8 cellular contexts compared by ENCODE assay signal in genomic region chr19:30719189-30719990, GRCh38.
A peak's percentile ranks its signal among the peaks of the same experiment; 100 is the strongest.
DNase-seq lines count a peak whose midpoint lies in the region; TF ChIP-seq lines count a peak whose summit lies in the region.

No MANE protein-coding gene starts in this region.

- peak; percentile 50 for DNase-seq in activated effector memory CD4-positive, alpha-beta T cell treated with anti-CD3 and anti-CD28 coated beads, Interleukin-2, amount 50 U/mL, for 16 hours
- DNase-seq in activated effector memory CD4-positive, alpha-beta T cell treated with Interleukin-2 at 50 U/mL for 16 hours, result no peak
- peak; percentile 90 for DNase-seq in SK-N-SH
- no peak for DNase-seq in epithelial cell of proximal tubule (ENCODE audit: low read depth)
- DNase-seq in type B pancreatic cell (ENCODE audit: extremely low spot score, unreplicated experiment), result no peak
- DNase-seq in AML-193 (lab: John Stamatoyannopoulos, UW), result no peak
- no peak for DNase-seq in NCI-H146 treated with DMSO at 0.1 percent for 48 hours (lab: John Stamatoyannopoulos, UW; ENCODE audit: unreplicated experiment)

- no peak overlapping the region for H3K9ac ChIP-seq in SK-N-SH

- TF ChIP-seq CTCF in SK-N-SH (IDR thresholded peaks at IDR 0.05) (no peak), epithelial cell of proximal tubule (conservative IDR thresholded peaks at IDR 0.05; ENCODE audit: low read depth, low read length) (no peak), type B pancreatic cell (conservative IDR thresholded peaks at IDR 0.05) (peak; percentile 12)

- H2AFZ ChIP-seq in SK-N-SH (ENCODE audit: low read depth), result peak overlapping the region; percentile 72

- peak overlapping the region in 1 of 2 experiments; percentile 93; a peak in 2 of 4 replicates for H3K27ac ChIP-seq in SK-N-SH (ENCODE audit: low read depth in 2 of 2, low read length in 1 of 2)

- peak; percentile 60 for TF ChIP-seq RAD21 in SK-N-SH (IDR thresholded peaks at IDR 0.05; ENCODE audit: low read length)

- POLR2A ChIA-PET in SK-N-SH (lab: Yijun Ruan, JAX), result interaction anchor here (0.6 to 2.0 kb wide), 15 partner anchors 14 to 631 kb away, joined by 3 to 12 read pairs (median 3); no protein-coding TSS in a partner anchor

- peak overlapping the region; percentile 72 for H3K27ac Mint-ChIP-seq in type B pancreatic cell

- WGBS in SK-N-SH (ENCODE audit: low lambda C conversion rate), result 20% methylated on average over 16 of the region's 54 CpGs

- H3K9me3 Mint-ChIP-seq in type B pancreatic cell, result no peaks in the 10 kb centered on the region

- H3K36me3 Mint-ChIP-seq in type B pancreatic cell, result no peaks in the 10 kb centered on the region

- CTCF ChIA-PET in SK-N-SH (lab: Yijun Ruan, JAX), result interaction anchor here (0.6 to 3.5 kb wide), 29 partner anchors 8 to 1321 kb away, joined by 3 to 35 read pairs (median 5); no protein-coding TSS in a partner anchor

- H3K36me3 ChIP-seq in SK-N-SH (replicated peaks in 1 of 2; ENCODE audit: control insufficient read depth in 1 of 2, insufficient read depth in 2 of 2, low read length in 1 of 2), result no peaks in the 10 kb centered on the region

- H3K4me1 ChIP-seq in SK-N-SH (ENCODE audit: control insufficient read depth in 1 of 2, insufficient read depth in 2 of 2, low read depth in 1 of 2, low read length in 1 of 2) (peaks cover 0 to 20% of the 10 kb centered on the region in 2 experiments; a peak in 2 of 4 replicates), mononuclear cell (ENCODE audit: insufficient read depth, low read length) (peaks cover 4% of the 10 kb centered on the region)

- H3K4me3 ChIP-seq in SK-N-SH (ENCODE audit: low read depth in 2 of 2, low read length in 1 of 2) (peak overlapping the region; percentile 38 to 60), epithelial cell of proximal tubule (ENCODE audit: low read depth, low read length) (peak overlapping the region; percentile 45), mononuclear cell (ENCODE audit: low read length) (peak overlapping the region; percentile 36)

- H3K9me2 ChIP-seq in SK-N-SH, result no peaks in the 10 kb centered on the region

- peak overlapping the region; percentile 84 for H3K4me3 Mint-ChIP-seq in type B pancreatic cell

- peaks cover 33% of the 10 kb centered on the region for H3K4me1 Mint-ChIP-seq in type B pancreatic cell (ENCODE audit: unreplicated experiment)

- TF ChIP-seq EP300 in SK-N-SH (IDR thresholded peaks at IDR 0.05; ENCODE audit: borderline replicate concordance in 1 of 2, low read depth in 1 of 2, low read length in 1 of 2), result 0 out of 4 replicates have a peak, but pooled peaks of 1 of the 2 experiments have one; percentile 3

- H3K79me2 ChIP-seq in SK-N-SH (ENCODE audit: insufficient read depth), result no peaks in the 10 kb centered on the region

- H3K9me3 ChIP-seq in SK-N-SH, result no peaks in the 10 kb centered on the region
- H3K9me3 ChIP-seq in mononuclear cell (ENCODE audit: low read depth, low read length), result no peaks in the 10 kb centered on the region

- H3K27me3 ChIP-seq in SK-N-SH (ENCODE audit: insufficient read depth) (no peaks in the 10 kb centered on the region), mononuclear cell (ENCODE audit: insufficient read depth, low read length) (no peaks in the 10 kb centered on the region)

- no peaks in the 10 kb centered on the region for H4K20me1 ChIP-seq in SK-N-SH (ENCODE audit: insufficient read depth)

- no peaks in the 10 kb centered on the region for H3F3A ChIP-seq in SK-N-SH (replicated peaks; ENCODE audit: insufficient read depth)

- H3K4me2 ChIP-seq in SK-N-SH, result peak overlapping the region; percentile 55

- peaks cover 43% of the 10 kb centered on the region for H3K27me3 Mint-ChIP-seq in type B pancreatic cell

TF ChIP-seq in SK-N-SH, 30 proteins besides CTCF, POLR2A, EP300 and RAD21 (continues in another document):
- no peak for TF ChIP-seq NRF1 (IDR thresholded peaks at IDR 0.05; ENCODE audit: low read depth, low read length)
- TF ChIP-seq, protein P1, sequence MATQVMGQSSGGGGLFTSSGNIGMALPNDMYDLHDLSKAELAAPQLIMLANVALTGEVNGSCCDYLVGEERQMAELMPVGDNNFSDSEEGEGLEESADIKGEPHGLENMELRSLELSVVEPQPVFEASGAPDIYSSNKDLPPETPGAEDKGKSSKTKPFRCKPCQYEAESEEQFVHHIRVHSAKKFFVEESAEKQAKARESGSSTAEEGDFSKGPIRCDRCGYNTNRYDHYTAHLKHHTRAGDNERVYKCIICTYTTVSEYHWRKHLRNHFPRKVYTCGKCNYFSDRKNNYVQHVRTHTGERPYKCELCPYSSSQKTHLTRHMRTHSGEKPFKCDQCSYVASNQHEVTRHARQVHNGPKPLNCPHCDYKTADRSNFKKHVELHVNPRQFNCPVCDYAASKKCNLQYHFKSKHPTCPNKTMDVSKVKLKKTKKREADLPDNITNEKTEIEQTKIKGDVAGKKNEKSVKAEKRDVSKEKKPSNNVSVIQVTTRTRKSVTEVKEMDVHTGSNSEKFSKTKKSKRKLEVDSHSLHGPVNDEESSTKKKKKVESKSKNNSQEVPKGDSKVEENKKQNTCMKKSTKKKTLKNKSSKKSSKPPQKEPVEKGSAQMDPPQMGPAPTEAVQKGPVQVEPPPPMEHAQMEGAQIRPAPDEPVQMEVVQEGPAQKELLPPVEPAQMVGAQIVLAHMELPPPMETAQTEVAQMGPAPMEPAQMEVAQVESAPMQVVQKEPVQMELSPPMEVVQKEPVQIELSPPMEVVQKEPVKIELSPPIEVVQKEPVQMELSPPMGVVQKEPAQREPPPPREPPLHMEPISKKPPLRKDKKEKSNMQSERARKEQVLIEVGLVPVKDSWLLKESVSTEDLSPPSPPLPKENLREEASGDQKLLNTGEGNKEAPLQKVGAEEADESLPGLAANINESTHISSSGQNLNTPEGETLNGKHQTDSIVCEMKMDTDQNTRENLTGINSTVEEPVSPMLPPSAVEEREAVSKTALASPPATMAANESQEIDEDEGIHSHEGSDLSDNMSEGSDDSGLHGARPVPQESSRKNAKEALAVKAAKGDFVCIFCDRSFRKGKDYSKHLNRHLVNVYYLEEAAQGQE (IDR thresholded peaks at IDR 0.05; ENCODE audit: low read depth, low read length), result no peak
- peak; percentile 18 for TF ChIP-seq CHD2 (IDR thresholded peaks at IDR 0.05; ENCODE audit: low read length, partially characterized antibody)
- no peak for TF ChIP-seq FOXJ3 (CRISPR knock-in tag; IDR thresholded peaks at IDR 0.05)
- TF ChIP-seq, protein P2, sequence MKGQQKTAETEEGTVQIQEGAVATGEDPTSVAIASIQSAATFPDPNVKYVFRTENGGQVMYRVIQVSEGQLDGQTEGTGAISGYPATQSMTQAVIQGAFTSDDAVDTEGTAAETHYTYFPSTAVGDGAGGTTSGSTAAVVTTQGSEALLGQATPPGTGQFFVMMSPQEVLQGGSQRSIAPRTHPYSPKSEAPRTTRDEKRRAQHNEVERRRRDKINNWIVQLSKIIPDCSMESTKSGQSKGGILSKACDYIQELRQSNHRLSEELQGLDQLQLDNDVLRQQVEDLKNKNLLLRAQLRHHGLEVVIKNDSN (IDR thresholded peaks at IDR 0.05; ENCODE audit: borderline replicate concordance, low read depth), result no peak
- no peak for TF ChIP-seq TCF12 (IDR thresholded peaks at IDR 0.05)
- no peak for TF ChIP-seq JUND (IDR thresholded peaks at IDR 0.05)
- no peak for TF ChIP-seq PBX3 (IDR thresholded peaks at IDR 0.05)
- TF ChIP-seq EZH2phosphoT487 (IDR thresholded peaks at IDR 0.05; ENCODE audit: borderline replicate concordance, low read depth), result no peak
- TF ChIP-seq, protein P3, sequence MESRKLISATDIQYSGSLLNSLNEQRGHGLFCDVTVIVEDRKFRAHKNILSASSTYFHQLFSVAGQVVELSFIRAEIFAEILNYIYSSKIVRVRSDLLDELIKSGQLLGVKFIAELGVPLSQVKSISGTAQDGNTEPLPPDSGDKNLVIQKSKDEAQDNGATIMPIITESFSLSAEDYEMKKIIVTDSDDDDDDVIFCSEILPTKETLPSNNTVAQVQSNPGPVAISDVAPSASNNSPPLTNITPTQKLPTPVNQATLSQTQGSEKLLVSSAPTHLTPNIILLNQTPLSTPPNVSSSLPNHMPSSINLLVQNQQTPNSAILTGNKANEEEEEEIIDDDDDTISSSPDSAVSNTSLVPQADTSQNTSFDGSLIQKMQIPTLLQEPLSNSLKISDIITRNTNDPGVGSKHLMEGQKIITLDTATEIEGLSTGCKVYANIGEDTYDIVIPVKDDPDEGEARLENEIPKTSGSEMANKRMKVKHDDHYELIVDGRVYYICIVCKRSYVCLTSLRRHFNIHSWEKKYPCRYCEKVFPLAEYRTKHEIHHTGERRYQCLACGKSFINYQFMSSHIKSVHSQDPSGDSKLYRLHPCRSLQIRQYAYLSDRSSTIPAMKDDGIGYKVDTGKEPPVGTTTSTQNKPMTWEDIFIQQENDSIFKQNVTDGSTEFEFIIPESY (IDR thresholded peaks at IDR 0.05; ENCODE audit: borderline replicate concordance, low read depth), result no peak
- TF ChIP-seq TEAD4 (IDR thresholded peaks at IDR 0.05; ENCODE audit: borderline replicate concordance, insufficient read depth), result no peak
- TF ChIP-seq POLR2AphosphoS5 (IDR thresholded peaks at IDR 0.05; ENCODE audit: low read depth, low read length), result no peak
- no peak for TF ChIP-seq ELF1 (IDR thresholded peaks at IDR 0.05)
- TF ChIP-seq, protein P4, sequence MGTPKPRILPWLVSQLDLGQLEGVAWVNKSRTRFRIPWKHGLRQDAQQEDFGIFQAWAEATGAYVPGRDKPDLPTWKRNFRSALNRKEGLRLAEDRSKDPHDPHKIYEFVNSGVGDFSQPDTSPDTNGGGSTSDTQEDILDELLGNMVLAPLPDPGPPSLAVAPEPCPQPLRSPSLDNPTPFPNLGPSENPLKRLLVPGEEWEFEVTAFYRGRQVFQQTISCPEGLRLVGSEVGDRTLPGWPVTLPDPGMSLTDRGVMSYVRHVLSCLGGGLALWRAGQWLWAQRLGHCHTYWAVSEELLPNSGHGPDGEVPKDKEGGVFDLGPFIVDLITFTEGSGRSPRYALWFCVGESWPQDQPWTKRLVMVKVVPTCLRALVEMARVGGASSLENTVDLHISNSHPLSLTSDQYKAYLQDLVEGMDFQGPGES (IDR thresholded peaks at IDR 0.05; ENCODE audit: low read depth, low read length), result no peak
- no peak for TF ChIP-seq GATA2 (CRISPR knock-in tag; IDR thresholded peaks at IDR 0.05)
- TF ChIP-seq YY1 (IDR thresholded peaks at IDR 0.05; ENCODE audit: low read depth), result no peak
- TF ChIP-seq GABPA (IDR thresholded peaks at IDR 0.05; ENCODE audit: low read depth), result no peak
- no peak for TF ChIP-seq FOXM1 (IDR thresholded peaks at IDR 0.05; ENCODE audit: low read depth)

Comparison
In these comparisons a context has a peak if more than half of its experiments do, and no peak if none do; other contexts are left out.
1. DNase-seq: peak in activated effector memory CD4-positive, alpha-beta T cell treated with anti-CD3 and anti-CD28 coated beads, Interleukin-2, amount 50 U/mL, for 16 hours (single experiment) and SK-N-SH (single experiment); none in activated effector memory CD4-positive, alpha-beta T cell treated with Interleukin-2 at 50 U/mL for 16 hours (single experiment), epithelial cell of proximal tubule (single experiment), type B pancreatic cell (single experiment), AML-193 (0 of 2) and NCI-H146 treated with DMSO at 0.1 percent for 48 hours (single experiment).
2. Peak in every context shown above with its lines, with median percentiles within 50 percentile points of each other: H3K4me3 ChIP-seq.